Comparison of ENCODE assay signal across 13 cellular contexts in genomic region chr7:128915841-128916642, GRCh38. TPM values are rescaled to one million over a fixed set of nuclear protein-coding genes. Genes with fewer than 3 reads are reported as not detected.
DNase-seq lines count a peak whose midpoint lies in the region; ATAC-seq and TF ChIP-seq lines count a peak whose summit lies in the region.
"Had no signal": no experiment of that assay in that cellular context is flagged by ENCODE, and none has a peak within 500 bp of the region (broad histone marks: within the 10 kb centered on the region; RNA-seq: fewer than 3 reads in every experiment).

No MANE protein-coding gene starts in this region.

- no peaks in the 10 kb centered on the region for H3K36me3 Mint-ChIP-seq in dendritic cell treated with granulocyte-macrophage colony-stimulating factor and Interleukin-4, amounts not matched to agents 40 ng/mL and 50 ng/mL, for 4 days (ENCODE audit: low read depth)
- H3K36me3 Mint-ChIP-seq in natural killer cell treated with Interleukin-12 subunit alpha and Interleukin-12 subunit beta and Interleukin-15 and Interleukin-18, amount 100 ng/mL, for 72 hours, result no peaks in the 10 kb centered on the region

- no peaks in the 10 kb centered on the region for H3K9me3 Mint-ChIP-seq in dendritic cell treated with granulocyte-macrophage colony-stimulating factor and Interleukin-4, amounts not matched to agents 40 ng/mL and 50 ng/mL, for 4 days
- H3K9me3 Mint-ChIP-seq in natural killer cell treated with Interleukin-12 subunit alpha and Interleukin-12 subunit beta and Interleukin-15 and Interleukin-18, amount 100 ng/mL, for 72 hours, result no peaks in the 10 kb centered on the region

- peak overlapping the region; percentile 10 for H3K4me3 ChIP-seq in urinary bladder (ENCODE audit: low read depth, low read length)
- H3K4me3 ChIP-seq in body of pancreas, result no peak overlapping the region

- intact Hi-C loops in cardiac septum (cut with DNase I) (no loop called here), left ventricle myocardium superior (cut with micrococcal nuclease) (no loop called here), body of pancreas (cut with DNase I) (no loop called here)
- intact Hi-C loops in dendritic cell treated with granulocyte-macrophage colony-stimulating factor and Interleukin-4, amounts not matched to agents 40 ng/mL and 50 ng/mL, for 4 days (cut with micrococcal nuclease), result no loop called here

- DNase-seq in cardiac septum (ENCODE audit: low spot score), result peak; percentile 39
- DNase-seq in left ventricle myocardium superior, result no peak
- peak; percentile 54 for DNase-seq in natural killer cell treated with Interleukin-12 subunit alpha and Interleukin-12 subunit beta and Interleukin-15 and Interleukin-18, amount 100 ng/mL, for 72 hours (ENCODE audit: low spot score)
- no peak for DNase-seq in NCI-H1048 (lab: John Stamatoyannopoulos, UW)
- no peak for DNase-seq in NCI-H187 treated with DMSO at 0.1 percent for 48 hours (lab: John Stamatoyannopoulos, UW)
- no peak for DNase-seq in body of pancreas
- DNase-seq: activated CD8-positive, alpha-beta memory T cell treated with anti-CD3 and anti-CD28 coated beads, Interleukin-2, amount 50 U/mL, for 4 hours; NCI-H2029 treated with DMSO at 0.1 percent for 48 hours; SIG-M5 had no signal

- no peak overlapping the region for H3K27ac ChIP-seq in urinary bladder (ENCODE audit: low read depth)
- no peak overlapping the region for H3K27ac ChIP-seq in body of pancreas
- H3K27ac ChIP-seq: KMS-11, neutrophil had no signal

- no peak for TF ChIP-seq CTCF in body of pancreas (IDR thresholded peaks at IDR 0.05)

- H3K9me3 ChIP-seq in body of pancreas, result no peaks in the 10 kb centered on the region
- H3K9me3 ChIP-seq: neutrophil had no signal

- ATAC-seq in left ventricle myocardium superior (no peak), body of pancreas (no peak)
- ATAC-seq in natural killer cell treated with Interleukin-12 subunit alpha and Interleukin-12 subunit beta and Interleukin-15 and Interleukin-18, amount 100 ng/mL, for 72 hours, result no peak

- H3K27ac Mint-ChIP-seq in dendritic cell treated with granulocyte-macrophage colony-stimulating factor and Interleukin-4, amounts not matched to agents 40 ng/mL and 50 ng/mL, for 4 days, result peak overlapping the region; percentile 13
- no peak overlapping the region for H3K27ac Mint-ChIP-seq in natural killer cell treated with Interleukin-12 subunit alpha and Interleukin-12 subunit beta and Interleukin-15 and Interleukin-18, amount 100 ng/mL, for 72 hours

- H3K4me1 Mint-ChIP-seq in dendritic cell treated with granulocyte-macrophage colony-stimulating factor and Interleukin-4, amounts not matched to agents 40 ng/mL and 50 ng/mL, for 4 days (ENCODE audit: low read depth), result peaks cover 41% of the 10 kb centered on the region
- H3K4me1 Mint-ChIP-seq in natural killer cell treated with Interleukin-12 subunit alpha and Interleukin-12 subunit beta and Interleukin-15 and Interleukin-18, amount 100 ng/mL, for 72 hours (ENCODE audit: low read depth in 2 of 2), result peaks cover 5 to 8% of the 10 kb centered on the region in 2 donors

- H3K4me3 Mint-ChIP-seq in dendritic cell treated with granulocyte-macrophage colony-stimulating factor and Interleukin-4, amounts not matched to agents 40 ng/mL and 50 ng/mL, for 4 days, result peak overlapping the region; percentile 68
- no peak overlapping the region for H3K4me3 Mint-ChIP-seq in natural killer cell treated with Interleukin-12 subunit alpha and Interleukin-12 subunit beta and Interleukin-15 and Interleukin-18, amount 100 ng/mL, for 72 hours

- H3K4me1 ChIP-seq in urinary bladder (ENCODE audit: insufficient read depth), result no peaks in the 10 kb centered on the region
- H3K4me1 ChIP-seq in body of pancreas, result peaks cover 6% of the 10 kb centered on the region

- peaks cover 0 to 9% of the 10 kb centered on the region in 2 donors for H3K27me3 ChIP-seq in body of pancreas

- 22% methylated on average over 69 of the region's 69 CpGs for WGBS in urinary bladder
- WGBS in body of pancreas, 2 donors, result 29% methylated on average over 51 of the region's 69 CpGs; no CpG with 5 or more reads in 1 of the 2 donors

- no peaks in the 10 kb centered on the region for H3K36me3 ChIP-seq in urinary bladder (ENCODE audit: insufficient read depth)
- no peaks in the 10 kb centered on the region for H3K36me3 ChIP-seq in body of pancreas (replicated peaks in 1 of 2; ENCODE audit: insufficient read depth in 1 of 2, low read depth in 2 of 2)
- H3K36me3 ChIP-seq: neutrophil had no signal

- TF ChIP-seq POLR2A in body of pancreas (IDR thresholded peaks at IDR 0.05), result no peak

- peaks cover 64% of the 10 kb centered on the region for H3K27me3 Mint-ChIP-seq in dendritic cell treated with granulocyte-macrophage colony-stimulating factor and Interleukin-4, amounts not matched to agents 40 ng/mL and 50 ng/mL, for 4 days
- H3K27me3 Mint-ChIP-seq in natural killer cell treated with Interleukin-12 subunit alpha and Interleukin-12 subunit beta and Interleukin-15 and Interleukin-18, amount 100 ng/mL, for 72 hours, result peaks cover 50% of the 10 kb centered on the region in 2 donors

RNA-seq across cellular contexts. Expression of gene KCP, which starts 5.5 kb away (rescaled TPM):
- total RNA-seq in cardiac septum (0.35 TPM), left ventricle myocardium superior (0.12 TPM), urinary bladder (1.4 TPM), body of pancreas (under 1 TPM in 1 of 2 donors, not detected in 1; 0.33 TPM)
- 1 to 10 TPM in 1 of 2 donors, under 1 TPM in 1; 0.17 to 1.1 TPM for total RNA-seq in natural killer cell treated with Interleukin-12 subunit alpha and Interleukin-12 subunit beta and Interleukin-15 and Interleukin-18, amount 100 ng/mL, for 72 hours
- 0.42 TPM for polyA plus RNA-seq in urinary bladder

RNA-seq across cellular contexts. Expression of gene IRF5, which starts 21.7 kb away (rescaled TPM):
- 1.6 TPM for total RNA-seq in cardiac septum
- total RNA-seq in left ventricle myocardium superior, result 2.9 TPM
- total RNA-seq in natural killer cell treated with Interleukin-12 subunit alpha and Interleukin-12 subunit beta and Interleukin-15 and Interleukin-18, amount 100 ng/mL, for 72 hours, result 10 to 100 TPM; 26.5 to 43.4 TPM
- 5.3 TPM for total RNA-seq in urinary bladder
- polyA plus RNA-seq in urinary bladder, result 5.0 TPM
- total RNA-seq in body of pancreas, result 10 to 100 TPM in 1 of 2 donors, 1 to 10 TPM in 1; 4.9 to 15.3 TPM

RNA-seq across cellular contexts. Expression of gene ATP6V1F, which starts 53.4 kb away (rescaled TPM):
- 80.0 TPM for total RNA-seq in cardiac septum
- 115 TPM for total RNA-seq in left ventricle myocardium superior
- total RNA-seq in natural killer cell treated with Interleukin-12 subunit alpha and Interleukin-12 subunit beta and Interleukin-15 and Interleukin-18, amount 100 ng/mL, for 72 hours, result 100 to 1,000 TPM; 115 to 145 TPM
- total RNA-seq in urinary bladder, result 38.2 TPM
- polyA plus RNA-seq in urinary bladder, result 183 TPM
- total RNA-seq in body of pancreas, result 10 to 100 TPM; 36.3 to 45.8 TPM

Comparison
In these comparisons a context has a peak if more than half of its experiments do, and no peak if none do; other contexts are left out.
1. DNase-seq: peak in cardiac septum (single experiment) and natural killer cell treated with Interleukin-12 subunit alpha and Interleukin-12 subunit beta and Interleukin-15 and Interleukin-18, amount 100 ng/mL, for 72 hours (single experiment); none in left ventricle myocardium superior (single experiment), NCI-H1048 (single experiment), NCI-H187 treated with DMSO at 0.1 percent for 48 hours (single experiment) and body of pancreas (0 of 4).